Comparison of ENCODE assay signal across 2 cellular contexts in genomic region chr4:159649237-159649636, GRCh38.
TF ChIP-seq lines count a peak whose summit lies in the region.

No MANE protein-coding gene starts in this region.

TF ChIP-seq in HepG2, 621 proteins besides CTCF, POLR2A, EP300 and RAD21:
- TF ChIP-seq MAFF (IDR thresholded peaks at IDR 0.05; ENCODE audit: low read depth, low read length) (peak; percentile 97), ZFP82 (CRISPR knock-in tag; IDR thresholded peaks at IDR 0.05; ENCODE audit: borderline replicate concordance) (no peak), ZNF589 (CRISPR knock-in tag; conservative IDR thresholded peaks at IDR 0.05) (no peak), MAFK (conservative IDR thresholded peaks at IDR 0.05 in 1 of 2, IDR thresholded peaks at IDR 0.05 in 1 of 2; ENCODE audit: low read length in 2 of 2) (peak; percentile 96 to 98), NR2C2 (CRISPR knock-in tag; IDR thresholded peaks at IDR 0.05; ENCODE audit: borderline replicate concordance) (no peak), TAF1 (CRISPR knock-in tag; IDR thresholded peaks at IDR 0.05) (no peak), ZNF18 (CRISPR knock-in tag; IDR thresholded peaks at IDR 0.05; ENCODE audit: insufficient replicate concordance) (no peak)

TF ChIP-seq in K562, 482 proteins besides CTCF, POLR2A, EP300 and RAD21:
- TF ChIP-seq CBX3 (IDR thresholded peaks at IDR 0.05; ENCODE audit: borderline replicate concordance in 1 of 2, low read length in 2 of 2), result no peak
- TF ChIP-seq MYC (IDR thresholded peaks at IDR 0.05; ENCODE audit: low read depth, low read length), result no peak
- TF ChIP-seq MYC (CRISPR knock-in tag; IDR thresholded peaks at IDR 0.05; ENCODE audit: borderline replicate concordance, low read depth), result no peak
- TF ChIP-seq MAFF (IDR thresholded peaks at IDR 0.05; ENCODE audit: low read length), result peak; percentile 45; the same call in 1 of the 2 replicates
- TF ChIP-seq BCL6 (CRISPR knock-in tag; IDR thresholded peaks at IDR 0.05), result no peak
- peak; percentile 58; the same call in 1 of the 2 replicates for TF ChIP-seq MAFK (IDR thresholded peaks at IDR 0.05; ENCODE audit: low read length)
